Comparison of ENCODE assay signal across 8 cellular contexts in the genomic region with DNA sequence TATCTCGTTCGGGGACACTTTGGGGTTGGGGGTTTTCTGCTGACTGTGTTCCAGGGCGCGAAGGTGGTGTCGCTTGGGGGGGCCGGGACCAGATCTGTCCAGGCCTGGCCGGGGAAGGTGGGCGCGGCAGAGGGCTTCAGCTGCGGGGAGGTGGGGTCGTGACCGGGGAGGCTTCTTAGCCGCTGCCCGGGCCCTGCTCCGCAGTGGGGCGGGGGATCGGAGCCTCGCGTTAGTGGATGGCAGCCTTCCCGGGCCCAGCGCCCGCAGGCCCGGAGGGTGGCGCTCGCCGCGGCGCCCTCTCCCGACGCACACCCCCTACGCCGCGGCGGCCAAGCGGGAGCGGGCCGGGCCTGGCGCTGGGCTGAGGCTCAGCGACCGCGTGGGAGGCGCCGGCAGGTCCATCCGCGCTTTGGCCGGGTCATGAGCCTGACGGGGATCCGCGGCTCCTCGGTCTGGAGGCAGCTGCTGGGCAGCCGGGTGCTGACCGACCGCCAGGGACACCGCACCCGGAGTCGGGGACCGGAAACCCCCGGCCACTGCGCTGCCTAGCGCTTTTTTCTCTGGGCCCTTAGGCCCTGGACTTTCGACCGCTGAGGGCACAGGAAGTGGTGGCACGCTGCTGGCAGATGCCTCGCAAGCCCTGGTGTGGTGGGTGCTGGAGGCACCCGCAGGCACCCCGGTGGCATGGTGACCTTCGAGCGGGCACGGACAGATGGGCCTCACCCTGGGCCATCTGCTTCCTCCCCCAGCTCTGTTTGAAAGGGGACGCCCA. TPM values are rescaled to one million over a fixed set of nuclear protein-coding genes. Genes with fewer than 3 reads are reported as not detected.
DNase-seq lines count a peak whose midpoint lies in the region; ATAC-seq and TF ChIP-seq lines count a peak whose summit lies in the region.

No MANE protein-coding gene starts in this region.

- H3K4me1 ChIP-seq in Panc1 (ENCODE audit: control insufficient read depth, insufficient read depth, low read length): peaks cover 44% of the 10 kb centered on the region
- H3K4me1 ChIP-seq in ascending aorta: peaks cover 10 to 36% of the 10 kb centered on the region in 2 donors

- H3K4me3 ChIP-seq in Panc1 (ENCODE audit: low read depth in 2 of 2, low read length in 2 of 2) (peak overlapping the region; percentile 88 to 93), ascending aorta (peak overlapping the region; percentile 63 to 85)

- no TSS peak for BruUV-seq in Panc1 (replicated peaks; lab: Mats Ljungman, UMichigan)

- TF ChIP-seq CTCF in Panc1 (IDR thresholded peaks at IDR 0.05) (peak; percentile 78), ascending aorta (IDR thresholded peaks at IDR 0.05) (peak in 2 of 3 experiments; percentile 10 to 29)

- CTCF ChIA-PET in Panc1 (lab: Charles Lee): interaction anchor here (1.1 kb wide), 1 partner anchor 59 kb away, joined by 3 read pairs; no protein-coding TSS in a partner anchor

- intact Hi-C loops in Panc1 (cut with micrococcal nuclease; ENCODE audit: unreplicated experiment) (no loop called here), ascending aorta (cut with DNase I) (loop anchor here (1.0 to 10.0 kb wide), 5 partner anchors 24 to 1373 kb away; partner anchors contain the start of genes ABCB8 and SLC4A2)

- no peaks in the 10 kb centered on the region for H3K27me3 ChIP-seq in Panc1 (ENCODE audit: control insufficient read depth, insufficient read depth, low read length)
- no peaks in the 10 kb centered on the region for H3K27me3 ChIP-seq in ascending aorta

- H3K27ac ChIP-seq in Panc1 (ENCODE audit: low read length) (peak overlapping the region; percentile 77), ascending aorta (peak overlapping the region; percentile 64 to 82)

- no peaks in the 10 kb centered on the region; the same call in 1 of the 2 replicates for H3K36me3 ChIP-seq in Panc1 (ENCODE audit: control insufficient read depth, insufficient read depth, low read length)
- peaks cover 0 to 4% of the 10 kb centered on the region in 2 donors for H3K36me3 ChIP-seq in ascending aorta

- H3K9me3 ChIP-seq in Panc1 (ENCODE audit: control insufficient read depth, insufficient read depth, low read depth, low read length): no peaks in the 10 kb centered on the region
- no peaks in the 10 kb centered on the region for H3K9me3 ChIP-seq in ascending aorta

- DNase-seq in DMS53 treated with DMSO at 0.1 percent for 48 hours (lab: John Stamatoyannopoulos, UW; ENCODE audit: unreplicated experiment) (peak; percentile 47), GOT3 (lab: John Stamatoyannopoulos, UW) (peak; percentile 23), Panc1 (ENCODE audit: low read depth, low spot score) (no peak), ascending aorta (ENCODE audit: low spot score in 2 of 2) (no peak), hypothalamus (lab: John Stamatoyannopoulos, UW) (peak in 44 of 51 donors; percentile 17 to 76 (median 50)), retina (peak; percentile 69)

- in situ Hi-C loops in Panc1 (cut with HindIII; ENCODE audit: low pct_unique_long_range_greater_than_20kb, low sequenced_read_pairs): no loop called here

- ATAC-seq in Panc1: peak; percentile 42
- no peak for ATAC-seq in HG02642 (IDR thresholded peaks at IDR 0.05; ENCODE audit: poor library complexity, unreplicated experiment)
- no peak for ATAC-seq in GM18858 (IDR thresholded peaks at IDR 0.05; ENCODE audit: unreplicated experiment)

- POLR2A ChIA-PET in Panc1 (lab: Charles Lee): interaction anchor here (0.6 kb wide), 1 partner anchor 57 kb away, joined by 6 read pairs; no protein-coding TSS in a partner anchor

RNA-seq across cellular contexts. Expression of gene AGAP3, which starts 1.2 kb away (rescaled TPM):
- 103 TPM for total RNA-seq in Panc1 (2021; ENCODE audit: unreplicated experiment)
- polyA plus RNA-seq in Panc1 (2012; ENCODE audit: insufficient read length): 93.3 TPM
- total RNA-seq in ascending aorta: 82.6 TPM

RNA-seq across cellular contexts. Expression of gene TMUB1, which starts 4.1 kb away (rescaled TPM):
- total RNA-seq in Panc1 (2021; ENCODE audit: unreplicated experiment) (112 TPM), ascending aorta (143 TPM)
- polyA plus RNA-seq in Panc1 (2012; ENCODE audit: insufficient read length): 151 TPM

RNA-seq across cellular contexts. Expression of gene FASTK, which starts 6.8 kb away (rescaled TPM):
- total RNA-seq in Panc1 (2021; ENCODE audit: unreplicated experiment) (95.0 TPM), ascending aorta (121 TPM)
- 104 TPM for polyA plus RNA-seq in Panc1 (2012; ENCODE audit: insufficient read length)

RNA-seq across cellular contexts. Expression of gene SLC4A2, which starts 28.0 kb away (rescaled TPM):
- total RNA-seq in Panc1 (2021; ENCODE audit: unreplicated experiment) (580 TPM), ascending aorta (390 TPM)
- polyA plus RNA-seq in Panc1 (2012; ENCODE audit: insufficient read length): 737 TPM

RNA-seq across cellular contexts. Expression of gene CDK5, which starts 29.7 kb away (rescaled TPM):
- 25.6 TPM for total RNA-seq in Panc1 (2021; ENCODE audit: unreplicated experiment)
- polyA plus RNA-seq in Panc1 (2012; ENCODE audit: insufficient read length): 42.6 TPM
- 15.8 TPM for total RNA-seq in ascending aorta

Comparison
In these comparisons a context has a peak if more than half of its experiments do, and no peak if none do; other contexts are left out.
1. DNase-seq: peak in DMS53 treated with DMSO at 0.1 percent for 48 hours (single experiment), GOT3 (single experiment), hypothalamus (44 of 51) and retina (single experiment); none in Panc1 (single experiment) and ascending aorta (0 of 2).